ENCODE assay signal across 8 cellular contexts in the genomic region with DNA sequence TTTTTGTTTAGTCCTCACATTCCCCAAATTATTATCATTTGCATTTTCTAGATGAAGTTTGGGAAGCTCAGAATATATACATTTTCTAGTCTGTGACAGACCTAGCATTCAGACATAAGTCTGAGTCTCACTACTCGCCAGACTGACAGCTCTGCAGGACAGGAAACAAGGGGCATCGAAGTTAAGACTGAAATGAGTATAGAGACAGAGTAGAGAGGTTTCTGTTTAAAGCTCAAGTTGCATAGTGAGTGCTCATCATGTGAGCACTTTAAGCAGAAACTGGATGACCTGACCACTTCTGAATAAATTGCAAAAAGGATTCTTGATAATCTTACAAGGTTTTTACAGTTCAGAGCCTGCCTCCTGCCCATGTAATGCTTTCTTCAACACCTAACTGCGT. TPM values are rescaled to one million over a fixed set of nuclear protein-coding genes. Genes with fewer than 3 reads are reported as not detected.
DNase-seq lines count a peak whose midpoint lies in the region; ATAC-seq and TF ChIP-seq lines count a peak whose summit lies in the region.

No MANE protein-coding gene starts in this region.

- H3K4me3 ChIP-seq in BJ (ENCODE audit: low read depth, low read length), result peak overlapping the region; percentile 72
- H3K4me3 ChIP-seq in iPS-15b (ENCODE audit: low read depth, low read length), result peak overlapping the region; percentile 97

- intact Hi-C loops in left colon (cut with DNase I, micrococcal nuclease), result no loop called here

- ATAC-seq in GM18907 (IDR thresholded peaks at IDR 0.05; ENCODE audit: unreplicated experiment), result peak; percentile 56
- ATAC-seq in HG03342 (IDR thresholded peaks at IDR 0.05; ENCODE audit: unreplicated experiment), result peak; percentile 46
- ATAC-seq in stimulated activated naive CD8-positive, alpha-beta T cell treated with anti-CD3 and anti-CD28 coated beads, Interleukin-15, amount 100 ng/mL, for 72 hours, result peak; percentile 68
- no peak for ATAC-seq in left colon

- no peaks in the 10 kb centered on the region for H3K4me1 ChIP-seq in iPS-15b (ENCODE audit: control insufficient read depth, insufficient read depth, low read length)

- DNase-seq in BJ (ENCODE audit: low read depth) (no peak), left colon (no peak), C1 segment of cervical spinal cord (lab: John Stamatoyannopoulos, UW) (no peak)
- DNase-seq in activated CD4-positive, alpha-beta T cell treated with anti-CD3 and anti-CD28 coated beads, Interleukin-2, amount 50 U/mL, for 48 hours, result peak; percentile 10 to 17
- peak; percentile 16 to 31 for DNase-seq in stimulated activated naive CD8-positive, alpha-beta T cell treated with anti-CD3 and anti-CD28 coated beads, Interleukin-15, amount 100 ng/mL, for 72 hours

- TF ChIP-seq CTCF in BJ (IDR thresholded peaks at IDR 0.05; ENCODE audit: insufficient read depth, low read depth, low read length), result no peak

- no peaks in the 10 kb centered on the region for H3K9me3 Mint-ChIP-seq in stimulated activated naive CD8-positive, alpha-beta T cell treated with anti-CD3 and anti-CD28 coated beads, Interleukin-15, amount 100 ng/mL, for 72 hours

- peaks cover 38% of the 10 kb centered on the region for H3K4me1 Mint-ChIP-seq in stimulated activated naive CD8-positive, alpha-beta T cell treated with anti-CD3 and anti-CD28 coated beads, Interleukin-15, amount 100 ng/mL, for 72 hours

- no peaks in the 10 kb centered on the region for H3K9me3 ChIP-seq in iPS-15b (ENCODE audit: control insufficient read depth, insufficient read depth, low read length)

- CTCF ChIA-PET in BJ (lab: Yijun Ruan, JAX), result interaction anchor here (0.6 to 2.1 kb wide), 4 partner anchors 54 to 332 kb away, joined by 3 to 8 read pairs (median 3); no protein-coding TSS in a partner anchor

- H3K9ac ChIP-seq in iPS-15b (ENCODE audit: low read depth, low read length), result no peak overlapping the region

- peak overlapping the region in 1 of 2 donors; percentile 100 for H3K27ac Mint-ChIP-seq in stimulated activated naive CD8-positive, alpha-beta T cell treated with anti-CD3 and anti-CD28 coated beads, Interleukin-15, amount 100 ng/mL, for 72 hours

- H3K36me3 ChIP-seq in BJ (ENCODE audit: control insufficient read depth, insufficient read depth, low read length) (no peaks in the 10 kb centered on the region), iPS-15b (ENCODE audit: control insufficient read depth, insufficient read depth, low read length) (no peaks in the 10 kb centered on the region)

- H3K27me3 Mint-ChIP-seq in stimulated activated naive CD8-positive, alpha-beta T cell treated with anti-CD3 and anti-CD28 coated beads, Interleukin-15, amount 100 ng/mL, for 72 hours, result no peaks in the 10 kb centered on the region

- peak overlapping the region; percentile 94 to 96 for H3K4me3 Mint-ChIP-seq in stimulated activated naive CD8-positive, alpha-beta T cell treated with anti-CD3 and anti-CD28 coated beads, Interleukin-15, amount 100 ng/mL, for 72 hours

- POLR2A ChIA-PET in BJ (lab: Charles Lee), result no interaction called here

- no peaks in the 10 kb centered on the region for H3K27me3 ChIP-seq in BJ (ENCODE audit: control insufficient read depth, insufficient read depth, low read length)
- no peaks in the 10 kb centered on the region for H3K27me3 ChIP-seq in iPS-15b (ENCODE audit: control insufficient read depth, insufficient read depth, low read length)

RNA-seq across cellular contexts. Expression of a gene that starts 1.1 kb away (rescaled TPM):
- polyA plus RNA-seq in BJ (2011; rRNA removed), result 99.4 and 144 TPM in 2 replicates
- polyA minus RNA-seq in BJ (2011; rRNA and poly(A)+ RNA removed), result 69.6 and 92.9 TPM in 2 replicates
- total RNA-seq in left colon, result 100 to 1,000 TPM; 166 to 180 TPM

RNA-seq across cellular contexts. Expression of a gene that starts 1.4 kb away (rescaled TPM):
- 111 and 136 TPM in 2 replicates for polyA plus RNA-seq in BJ (2011; rRNA removed)
- polyA minus RNA-seq in BJ (2011; rRNA and poly(A)+ RNA removed), result 86.2 and 101 TPM in 2 replicates
- 100 to 1,000 TPM; 239 to 294 TPM for total RNA-seq in left colon

Comparison
In these comparisons a context has a peak if more than half of its experiments do, and no peak if none do; other contexts are left out.
1. DNase-seq: peak in activated CD4-positive, alpha-beta T cell treated with anti-CD3 and anti-CD28 coated beads, Interleukin-2, amount 50 U/mL, for 48 hours (2 of 2) and stimulated activated naive CD8-positive, alpha-beta T cell treated with anti-CD3 and anti-CD28 coated beads, Interleukin-15, amount 100 ng/mL, for 72 hours (2 of 2); none in BJ (single experiment), left colon (0 of 2) and C1 segment of cervical spinal cord (0 of 14).